Comparison of ENCODE assay signal across 18 cellular contexts in genomic region chr12:96510306-96510764, GRCh38. TPM values are rescaled to one million over a fixed set of nuclear protein-coding genes. Genes with fewer than 3 reads are reported as not detected.
DNase-seq lines count a peak whose midpoint lies in the region; ATAC-seq and TF ChIP-seq lines count a peak whose summit lies in the region.
"Had no signal": no experiment of that assay in that cellular context is flagged by ENCODE, and none has a peak within 500 bp of the region (broad histone marks: within the 10 kb centered on the region; RNA-seq: fewer than 3 reads in every experiment).

No MANE protein-coding gene starts in this region.

- no peaks in the 10 kb centered on the region for H3K9me3 ChIP-seq in heart left ventricle
- no peaks in the 10 kb centered on the region for H3K9me3 ChIP-seq in lower lobe of right lung
- no peaks in the 10 kb centered on the region for H3K9me3 ChIP-seq in upper lobe of right lung

- ATAC-seq in heart left ventricle: peak in 2 of 4 donors; percentile 44 to 69
- ATAC-seq in lower lobe of right lung: no peak
- no peak for ATAC-seq in upper lobe of right lung
- no peak for ATAC-seq in HG02642 (IDR thresholded peaks at IDR 0.05; ENCODE audit: poor library complexity, unreplicated experiment)
- ATAC-seq: activated CD4-positive, alpha-beta T cell treated with anti-CD3 and anti-CD28 coated beads for 36 hours; effector memory CD8-positive, alpha-beta T cell had no signal

- H3K4me1 ChIP-seq in heart left ventricle (peaks cover 0 to 10% (median 0%) of the 10 kb centered on the region in 12 donors), lower lobe of right lung (no peaks in the 10 kb centered on the region), upper lobe of right lung (no peaks in the 10 kb centered on the region)
- H3K4me1 ChIP-seq: neural progenitor cell had no signal

- intact Hi-C loops in heart left ventricle (cut with DNase I): loop anchor here in 6 of 10 donors (5.0 to 10.0 kb wide), 4 partner anchors 108 to 303 kb away; partner anchors contain the start of gene CDK17 (in 1 of the 6)
- intact Hi-C loops in cardiac septum (cut with DNase I): loop anchor here (10.0 kb wide), 1 partner anchor 296 kb away; no protein-coding TSS in a partner anchor
- intact Hi-C loops in lower lobe of right lung (cut with DNase I): loop anchor here (5.0 kb wide), 1 partner anchor 448 kb away; no protein-coding TSS in a partner anchor
- intact Hi-C loops in upper lobe of right lung (cut with DNase I): no loop called here

- 40 to 56% (median 47%) methylated on average over 3 of the region's 3 CpGs for WGBS in heart left ventricle, 4 donors

- TF ChIP-seq CTCF in heart left ventricle (IDR thresholded peaks at IDR 0.05): no peak
- no peak for TF ChIP-seq CTCF in lower lobe of right lung (IDR thresholded peaks at IDR 0.05)
- no peak for TF ChIP-seq CTCF in upper lobe of right lung (IDR thresholded peaks at IDR 0.05)

- DNase-seq in heart left ventricle (no peak), cardiac septum (ENCODE audit: low spot score) (no peak), dermis microvascular lymphatic vessel endothelial cell (ENCODE audit: low read depth in 2 of 2) (peak; percentile 78 to 95), lower lobe of right lung (no peak), upper lobe of right lung (no peak), caudate nucleus (lab: John Stamatoyannopoulos, UW) (no peak)
- no peak for DNase-seq in effector CD8-positive, alpha-beta T cell (lab: John Stamatoyannopoulos, UW)
- DNase-seq: activated CD4-positive, alpha-beta T cell treated with anti-CD3 and anti-CD28 coated beads for 36 hours; activated CD8-positive, alpha-beta memory T cell treated with anti-CD3 and anti-CD28 coated beads, Interleukin-2, amount 50 U/mL, for 4 hours; DMS53; effector memory CD8-positive, alpha-beta T cell; NCI-H2081 treated with DMSO at 0.1 percent for 48 hours; NCI-H526; stimulated activated CD4-positive, alpha-beta T cell treated with anti-CD3 and anti-CD28 coated beads, Interleukin-4, amount 100 ng/mL, for 1 hour; T1000 had no signal

- H3K4me3 ChIP-seq in heart left ventricle (no peak overlapping the region), lower lobe of right lung (no peak overlapping the region), upper lobe of right lung (no peak overlapping the region)
- H3K4me3 ChIP-seq: neural progenitor cell had no signal

- TF ChIP-seq POLR2A in heart left ventricle (IDR thresholded peaks at IDR 0.05): no peak

- H3K27ac ChIP-seq in heart left ventricle (peak overlapping the region in 8 of 12 donors; percentile 4 to 62 (median 38)), lower lobe of right lung (peak overlapping the region; percentile 22), upper lobe of right lung (peak overlapping the region; percentile 36), caudate nucleus (ENCODE audit: low read depth, low read length) (no peak overlapping the region)
- H3K27ac ChIP-seq: neural progenitor cell had no signal

- H3K27me3 ChIP-seq in heart left ventricle: no peaks in the 10 kb centered on the region
- no peaks in the 10 kb centered on the region for H3K27me3 ChIP-seq in lower lobe of right lung (ENCODE audit: low read depth)
- H3K27me3 ChIP-seq in upper lobe of right lung: no peaks in the 10 kb centered on the region
- H3K27me3 ChIP-seq: neural progenitor cell had no signal

- H3K36me3 ChIP-seq in heart left ventricle: no peaks in the 10 kb centered on the region
- H3K36me3 ChIP-seq in lower lobe of right lung: no peaks in the 10 kb centered on the region
- H3K36me3 ChIP-seq in upper lobe of right lung: no peaks in the 10 kb centered on the region
- H3K36me3 ChIP-seq: neural progenitor cell had no signal

RNA-seq across cellular contexts. Expression of gene CFAP54, which starts 21.0 kb away (rescaled TPM):
- total RNA-seq in heart left ventricle: under 1 TPM in 8 of 9 donors, not detected in 1; 0.07 to 0.79 (median 0.16) TPM
- polyA plus RNA-seq in heart left ventricle: under 1 TPM; 0.11 to 0.14 TPM
- total RNA-seq in cardiac septum: 0.48 TPM
- total RNA-seq in dermis microvascular lymphatic vessel endothelial cell: 6.2 and 9.2 TPM in 2 replicates
- 7.9 TPM for total RNA-seq in lower lobe of right lung
- total RNA-seq in upper lobe of right lung: 0.75 TPM
- polyA plus RNA-seq: CD14-positive monocyte had no signal

Comparison
In these comparisons a context has a peak if more than half of its experiments do, and no peak if none do; other contexts are left out.
1. DNase-seq: peak in dermis microvascular lymphatic vessel endothelial cell (2 of 2); none in heart left ventricle (0 of 5), cardiac septum (single experiment), lower lobe of right lung (single experiment), upper lobe of right lung (single experiment), effector CD8-positive, alpha-beta T cell (single experiment) and caudate nucleus (0 of 61).